ENCODE assay signal across 20 cellular contexts in genomic region chr11:134468796-134469195, GRCh38. TPM values are rescaled to one million over a fixed set of nuclear protein-coding genes. Genes with fewer than 3 reads are reported as not detected.
DNase-seq lines count a peak whose midpoint lies in the region; ATAC-seq and TF ChIP-seq lines count a peak whose summit lies in the region.
"Had no signal": no experiment of that assay in that cellular context is flagged by ENCODE, and none has a peak within 500 bp of the region (broad histone marks: within the 10 kb centered on the region; RNA-seq: fewer than 3 reads in every experiment).

No MANE protein-coding gene starts in this region.

- peak overlapping the region; percentile 14 to 42 for H3K27ac ChIP-seq in prostate gland
- H3K27ac ChIP-seq: SK-N-MC had no signal

- H3K4me3 ChIP-seq in endocrine pancreas (ENCODE audit: control insufficient read depth, insufficient read depth, low read length) (peak overlapping the region; percentile 40), prostate gland (no peak overlapping the region)
- H3K4me3 ChIP-seq: SK-N-MC had no signal

- no peak for TF ChIP-seq POLR2A in prostate gland (IDR thresholded peaks at IDR 0.05)

- peak in 1 of 4 experiments; percentile 17 for TF ChIP-seq CTCF in prostate gland (IDR thresholded peaks at IDR 0.05)

- H3K4me1 ChIP-seq in endocrine pancreas (ENCODE audit: control insufficient read depth, insufficient read depth, low read length) (no peaks in the 10 kb centered on the region), prostate gland (replicated peaks) (no peaks in the 10 kb centered on the region)

- DNase-seq in COLO668 (lab: John Stamatoyannopoulos, UW; ENCODE audit: unreplicated experiment) (peak; percentile 25), DMS53 (lab: John Stamatoyannopoulos, UW) (peak; percentile 58), prostate gland (ENCODE audit: low spot score) (peak; percentile 64), GOT3 (lab: John Stamatoyannopoulos, UW) (no peak), islet precursor cell (no peak), sciatic nerve (ENCODE audit: low spot score) (no peak)
- DNase-seq: ACHN; AML-193; CD4-positive, CD25-positive, alpha-beta regulatory T cell; DMS79 treated with DMSO at 0.1 percent for 48 hours; H7; MM.1S; NCI-H187; NCI-H2171 treated with DMSO at 0.1 percent for 48 hours; NCI-H510A; NCI-H774; Right ventricle myocardium superior had no signal

- no peaks in the 10 kb centered on the region for H3K27me3 ChIP-seq in endocrine pancreas (ENCODE audit: control insufficient read depth, insufficient read depth, low read length)
- no peaks in the 10 kb centered on the region for H3K27me3 ChIP-seq in prostate gland (replicated peaks; ENCODE audit: insufficient read depth)

- H3K9ac ChIP-seq in endocrine pancreas (ENCODE audit: control insufficient read depth, insufficient read depth, low read length), result no peak overlapping the region

- H3K36me3 ChIP-seq in endocrine pancreas (ENCODE audit: control insufficient read depth, insufficient read depth, low read length) (no peaks in the 10 kb centered on the region), prostate gland (no peaks in the 10 kb centered on the region)

- 64% methylated on average over 3 of the region's 3 CpGs for WGBS in prostate gland

- ATAC-seq in sciatic nerve, result no peak
- ATAC-seq: Panc1 had no signal

- intact Hi-C loops in prostate gland (cut with DNase I) (no loop called here), sciatic nerve (cut with DNase I) (no loop called here)

- H3K9me3 ChIP-seq in endocrine pancreas (ENCODE audit: control insufficient read depth, low read length) (no peaks in the 10 kb centered on the region), prostate gland (no peaks in the 10 kb centered on the region)

RNA-seq across cellular contexts. Expression of gene B3GAT1, which starts 56.8 kb away (rescaled TPM):
- total RNA-seq in prostate gland (1 to 10 TPM; 3.9 to 4.9 TPM), sciatic nerve (23.3 TPM)

Comparison
In these comparisons a context has a peak if more than half of its experiments do, and no peak if none do; other contexts are left out.
1. DNase-seq: peak in COLO668 (single experiment), DMS53 (single experiment) and prostate gland (single experiment); none in GOT3 (single experiment), islet precursor cell (single experiment) and sciatic nerve (single experiment).